ENCODE assay signal across 1 cellular context in the genomic region with DNA sequence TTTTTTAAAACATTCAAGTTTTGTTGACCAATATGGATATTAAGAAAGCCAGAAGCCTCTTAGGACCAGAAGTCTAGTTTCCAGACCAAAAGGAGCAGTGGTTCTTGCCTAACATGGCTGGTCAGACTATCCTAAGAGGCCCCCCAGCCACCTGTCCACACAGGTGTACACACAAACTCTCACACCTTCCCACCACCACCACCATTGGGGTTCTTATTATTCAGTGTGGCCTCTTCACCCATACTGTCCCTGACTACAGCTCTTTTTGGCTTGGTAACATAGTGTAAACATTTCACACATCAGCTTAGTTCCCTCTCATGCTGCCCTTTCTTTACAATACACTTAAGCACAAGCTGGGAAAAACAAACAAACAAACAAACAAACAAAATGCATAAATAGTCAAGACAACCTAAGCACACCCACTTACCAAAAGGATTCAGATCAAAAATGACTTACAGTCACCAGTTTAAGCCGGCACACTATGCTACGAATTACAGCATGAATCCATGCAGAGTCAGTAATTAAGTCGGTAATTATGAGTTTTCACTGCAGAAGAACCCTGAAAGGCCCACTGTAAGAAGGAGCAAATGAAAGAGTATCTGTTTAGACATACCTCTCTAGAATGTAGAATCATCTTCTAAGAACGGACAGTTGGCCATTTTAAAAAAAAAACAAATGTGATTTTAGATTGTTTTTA.
TF ChIP-seq lines count a peak whose summit lies in the region.

No MANE protein-coding gene starts in this region.

TF ChIP-seq in GM12878, 131 proteins besides CTCF, POLR2A, EP300 and RAD21:
- TF ChIP-seq ZNF274 (IDR thresholded peaks at IDR 0.05; ENCODE audit: insufficient read depth, insufficient read length) = no peak
- no peak for TF ChIP-seq EZH2 (IDR thresholded peaks at IDR 0.05; ENCODE audit: borderline replicate concordance, control insufficient read depth, low read depth, low read length)
- 0 out of 2 replicates have a peak, but pooled peaks have one; percentile 21 for TF ChIP-seq MTA2 (IDR thresholded peaks at IDR 0.05; ENCODE audit: low read depth)
- TF ChIP-seq ZNF622 (IDR thresholded peaks at IDR 0.05) = no peak
- TF ChIP-seq, protein P1, sequence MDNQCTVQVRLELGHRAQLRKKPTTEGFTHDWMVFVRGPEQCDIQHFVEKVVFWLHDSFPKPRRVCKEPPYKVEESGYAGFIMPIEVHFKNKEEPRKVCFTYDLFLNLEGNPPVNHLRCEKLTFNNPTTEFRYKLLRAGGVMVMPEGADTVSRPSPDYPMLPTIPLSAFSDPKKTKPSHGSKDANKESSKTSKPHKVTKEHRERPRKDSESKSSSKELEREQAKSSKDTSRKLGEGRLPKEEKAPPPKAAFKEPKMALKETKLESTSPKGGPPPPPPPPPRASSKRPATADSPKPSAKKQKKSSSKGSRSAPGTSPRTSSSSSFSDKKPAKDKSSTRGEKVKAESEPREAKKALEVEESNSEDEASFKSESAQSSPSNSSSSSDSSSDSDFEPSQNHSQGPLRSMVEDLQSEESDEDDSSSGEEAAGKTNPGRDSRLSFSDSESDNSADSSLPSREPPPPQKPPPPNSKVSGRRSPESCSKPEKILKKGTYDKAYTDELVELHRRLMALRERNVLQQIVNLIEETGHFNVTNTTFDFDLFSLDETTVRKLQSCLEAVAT (IDR thresholded peaks at IDR 0.05) = 0 out of 2 replicates have a peak, but pooled peaks have one; percentile 14
